Comparison of ENCODE assay signal across 8 cellular contexts in the genomic region with DNA sequence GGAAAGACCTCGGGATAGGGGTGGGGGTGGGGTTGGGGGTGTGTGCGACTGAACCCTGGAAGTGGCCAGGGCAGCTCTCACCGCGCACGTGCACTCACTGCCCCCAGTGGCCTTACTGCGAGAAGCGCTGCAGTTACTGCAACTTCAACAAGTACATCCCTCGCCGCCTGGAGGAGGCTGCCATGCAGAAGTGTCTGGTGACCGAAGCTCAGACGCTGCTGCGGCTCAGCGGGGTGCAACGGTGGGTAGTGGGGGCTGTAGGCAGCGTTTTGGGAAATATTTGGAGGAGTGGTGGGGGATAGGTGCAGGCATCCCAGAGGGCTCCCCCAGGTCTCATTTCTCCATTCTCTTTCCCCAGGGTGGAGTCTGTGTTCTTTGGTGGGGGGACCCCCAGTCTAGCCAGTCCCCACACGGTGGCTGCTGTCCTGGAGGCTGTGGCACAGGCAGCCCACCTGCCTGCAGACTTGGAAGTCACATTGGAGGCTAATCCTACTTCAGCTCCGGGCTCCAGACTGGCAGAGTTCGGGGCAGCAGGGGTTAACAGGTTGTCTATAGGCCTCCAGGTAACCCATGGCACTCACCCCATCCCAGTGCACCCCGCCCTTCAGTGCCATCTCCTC. TPM values are rescaled to one million over a fixed set of nuclear protein-coding genes. Genes with fewer than 3 reads are reported as not detected.
DNase-seq lines count a peak whose midpoint lies in the region; ATAC-seq and TF ChIP-seq lines count a peak whose summit lies in the region.

No MANE protein-coding gene starts in this region.

- peaks cover 14% of the 10 kb centered on the region for H3K4me1 ChIP-seq in effector memory CD4-positive, alpha-beta T cell (ENCODE audit: control insufficient read depth, insufficient read depth, low read length, poor library complexity, severe bottlenecking)
- peaks cover 12% of the 10 kb centered on the region for H3K4me1 ChIP-seq in mesenchymal stem cell (ENCODE audit: control insufficient read depth, insufficient read depth, low read depth, low read length)

- H3K36me3 ChIP-seq in effector memory CD4-positive, alpha-beta T cell (ENCODE audit: control insufficient read depth, insufficient read depth, low read length): peaks cover 16% of the 10 kb centered on the region
- peaks cover 29 to 31% of the 10 kb centered on the region in 2 experiments for H3K36me3 ChIP-seq in mesenchymal stem cell (ENCODE audit: control insufficient read depth in 1 of 2, insufficient read depth in 2 of 2, low read depth in 1 of 2, low read length in 2 of 2)

- H4K8ac ChIP-seq in mesenchymal stem cell (ENCODE audit: low read length): no peak overlapping the region

- H2BK120ac ChIP-seq in mesenchymal stem cell (ENCODE audit: low read depth, low read length): no peak overlapping the region

- H2BK12ac ChIP-seq in mesenchymal stem cell (ENCODE audit: low read length in 2 of 2): no peak overlapping the region

- H3K23ac ChIP-seq in mesenchymal stem cell (ENCODE audit: low read length in 2 of 2): no peak overlapping the region

- no peak overlapping the region for H3K27ac ChIP-seq in HL-60 (replicated peaks)
- peak overlapping the region; percentile 75 for H3K27ac ChIP-seq in effector memory CD4-positive, alpha-beta T cell (ENCODE audit: insufficient read depth, low read length, poor library complexity, severe bottlenecking)
- H3K27ac ChIP-seq in mesenchymal stem cell (ENCODE audit: low read length, poor library complexity, severe bottlenecking): no peak overlapping the region

- no peak overlapping the region for H2BK15ac ChIP-seq in mesenchymal stem cell (ENCODE audit: low read depth, poor library complexity, severe bottlenecking)

- H3K27me3 ChIP-seq in HL-60 (ENCODE audit: insufficient read depth, poor library complexity, severe bottlenecking): no peaks in the 10 kb centered on the region
- H3K27me3 ChIP-seq in effector memory CD4-positive, alpha-beta T cell (replicated peaks; ENCODE audit: control insufficient read depth, insufficient read depth, low read length, poor library complexity, severe bottlenecking): no peaks in the 10 kb centered on the region
- peaks cover 0 to 4% of the 10 kb centered on the region in 2 experiments for H3K27me3 ChIP-seq in mesenchymal stem cell (ENCODE audit: control insufficient read depth in 1 of 2, insufficient read depth in 1 of 2, low read length in 2 of 2)

- no peak overlapping the region for H2AFZ ChIP-seq in mesenchymal stem cell (ENCODE audit: low read depth, low read length)

- WGBS in mesenchymal stem cell: 19% methylated on average over 18 of the region's 19 CpGs

- peak overlapping the region; percentile 96 for H3K9ac ChIP-seq in mesenchymal stem cell (ENCODE audit: low read length)

- peak overlapping the region; percentile 16 for H2AK5ac ChIP-seq in mesenchymal stem cell (ENCODE audit: low read length, severe bottlenecking)

- no peak for ATAC-seq in HG02610 (IDR thresholded peaks at IDR 0.05; ENCODE audit: unreplicated experiment)

- peak; percentile 69 for TF ChIP-seq CTCF in HL-60 (IDR thresholded peaks at IDR 0.05; ENCODE audit: insufficient read depth, low read length)

- DNase-seq in D341Med (ENCODE audit: low spot score) (peak; percentile 91), HL-60 (ENCODE audit: low read depth in 1 of 2, low spot score in 1 of 2) (peak; percentile 83 to 89), NCI-H82 treated with DMSO at 0.1 percent for 48 hours (lab: John Stamatoyannopoulos, UW; ENCODE audit: unreplicated experiment) (peak; percentile 43), mesenchymal stem cell (peak; percentile 90)
- DNase-seq in activated CD8-positive, alpha-beta memory T cell treated with anti-CD3 and anti-CD28 coated beads for 1 hour (ENCODE audit: extremely low read depth in 1 of 2, low read depth in 1 of 2): peak; percentile 27 to 47
- peak; percentile 20 to 46 (median 39) for DNase-seq in effector memory CD4-positive, alpha-beta T cell
- DNase-seq in stimulated activated CD8-positive, alpha-beta memory T cell treated with anti-CD3 and anti-CD28 coated beads, Interleukin-15, amount 100 ng/mL, for 24 hours (ENCODE audit: low read depth): peak; percentile 24

- peak overlapping the region in 1 of 2 experiments; percentile 9 for H3K4ac ChIP-seq in mesenchymal stem cell (ENCODE audit: low read depth in 1 of 2, low read length in 2 of 2)

- H3K79me1 ChIP-seq in mesenchymal stem cell (replicated peaks; ENCODE audit: low read length, poor library complexity, severe bottlenecking): peaks cover 25% of the 10 kb centered on the region

- no peak overlapping the region for H4K91ac ChIP-seq in mesenchymal stem cell (ENCODE audit: low read length)

- H3K9me3 ChIP-seq in effector memory CD4-positive, alpha-beta T cell (ENCODE audit: control insufficient read depth, low read length): no peaks in the 10 kb centered on the region
- no peaks in the 10 kb centered on the region for H3K9me3 ChIP-seq in mesenchymal stem cell (ENCODE audit: control insufficient read depth, low read length)

- peak overlapping the region; percentile 78 for H3K4me3 ChIP-seq in HL-60 (replicated peaks; ENCODE audit: insufficient read depth, low read length)
- H3K4me3 ChIP-seq in effector memory CD4-positive, alpha-beta T cell (ENCODE audit: insufficient read depth, low read depth, low read length, poor library complexity, severe bottlenecking): peak overlapping the region; percentile 91
- H3K4me3 ChIP-seq in mesenchymal stem cell (ENCODE audit: insufficient read depth in 1 of 2, low read depth in 1 of 2, low read length in 2 of 2): peak overlapping the region; percentile 28 to 98

- H3K4me2 ChIP-seq in mesenchymal stem cell (ENCODE audit: low read length, poor library complexity, severe bottlenecking): peak overlapping the region; percentile 93

- H2BK5ac ChIP-seq in mesenchymal stem cell (ENCODE audit: low read depth, low read length, poor library complexity, severe bottlenecking): no peak overlapping the region

- H3K14ac ChIP-seq in mesenchymal stem cell (ENCODE audit: low read length in 2 of 2): no peak overlapping the region

- H3K18ac ChIP-seq in mesenchymal stem cell (ENCODE audit: low read depth in 1 of 2, low read length in 2 of 2): no peak overlapping the region

RNA-seq across cellular contexts. Expression of gene RSAD1, which starts 1.0 kb away (rescaled TPM):
- 9.6 TPM for polyA plus RNA-seq in mesenchymal stem cell (2013, experiment 1 of 2)
- 9.3 TPM for polyA plus RNA-seq in mesenchymal stem cell (2013, experiment 2 of 2)

RNA-seq across cellular contexts. Expression of gene CHAD, which starts 11.0 kb away (rescaled TPM):
- not detected for polyA plus RNA-seq in mesenchymal stem cell (2013, experiment 1 of 2)
- not detected for polyA plus RNA-seq in mesenchymal stem cell (2013, experiment 2 of 2)

RNA-seq across cellular contexts. Expression of gene MYCBPAP, which starts 28.6 kb away (rescaled TPM):
- polyA plus RNA-seq in mesenchymal stem cell (2013, experiment 1 of 2): 0.23 TPM
- polyA plus RNA-seq in mesenchymal stem cell (2013, experiment 2 of 2): 0.03 TPM

RNA-seq across cellular contexts. Expression of gene EPN3, which starts 52.9 kb away (rescaled TPM):
- 0.01 TPM for polyA plus RNA-seq in mesenchymal stem cell (2013, experiment 1 of 2)
- not detected for polyA plus RNA-seq in mesenchymal stem cell (2013, experiment 2 of 2)

RNA-seq across cellular contexts. Expression of gene ACSF2, which starts 53.6 kb away (rescaled TPM):
- polyA plus RNA-seq in mesenchymal stem cell (2013, experiment 1 of 2): 34.3 TPM
- polyA plus RNA-seq in mesenchymal stem cell (2013, experiment 2 of 2): 31.7 TPM

Comparison
In these comparisons a context has a peak if more than half of its experiments do, and no peak if none do; other contexts are left out.
1. DNase-seq: peak in every context shown above with its lines; median percentile 91 in D341Med; 90 in mesenchymal stem cell; 86 in HL-60; 43 in NCI-H82 treated with DMSO at 0.1 percent for 48 hours; 39 in effector memory CD4-positive, alpha-beta T cell; 37 in activated CD8-positive, alpha-beta memory T cell treated with anti-CD3 and anti-CD28 coated beads for 1 hour; 24 in stimulated activated CD8-positive, alpha-beta memory T cell treated with anti-CD3 and anti-CD28 coated beads, Interleukin-15, amount 100 ng/mL, for 24 hours.